In genomic region chr5:172939561-172939960, GRCh38 we compare ENCODE assay signal across 8 cellular contexts.
A peak's percentile ranks its signal among the peaks of the same experiment; 100 is the strongest.
DNase-seq lines count a peak whose midpoint lies in the region; ATAC-seq lines count a peak whose summit lies in the region.

No MANE protein-coding gene starts in this region.

- no peaks in the 10 kb centered on the region for H3K4me1 Mint-ChIP-seq in stimulated activated memory B cell treated with anti-CD40 and anti-IgM and Interleukin-4, amounts not matched to agents 10 μg/mL and 1 μg/mL and 100 μg/mL, for 72 hours

- H3K36me3 Mint-ChIP-seq in stimulated activated memory B cell treated with anti-CD40 and anti-IgM and Interleukin-4, amounts not matched to agents 10 μg/mL and 1 μg/mL and 100 μg/mL, for 72 hours = peaks cover 61% of the 10 kb centered on the region

- DNase-seq in DMS53 treated with DMSO at 0.1 percent for 48 hours (lab: John Stamatoyannopoulos, UW; ENCODE audit: unreplicated experiment) = peak; percentile 99
- DNase-seq in NCI-H2196 treated with DMSO at 0.1 percent for 48 hours (lab: John Stamatoyannopoulos, UW; ENCODE audit: unreplicated experiment) = peak; percentile 71
- DNase-seq in astrocyte of the hippocampus (ENCODE audit: low read depth, low spot score) = peak; percentile 63
- peak; percentile 11 for DNase-seq in middle frontal gyrus (ENCODE audit: extremely low spot score, low spot score)
- DNase-seq in T-helper 9 cell = no peak
- DNase-seq in NCI-H187 treated with DMSO at 0.1 percent for 48 hours (lab: John Stamatoyannopoulos, UW) = no peak
- DNase-seq in stimulated activated CD4-positive, alpha-beta T cell treated with anti-CD3 and anti-CD28 coated beads, Interleukin-1b, Interleukin-23, amount 100 ng/mL, for 48 hours = no peak

- H3K4me3 Mint-ChIP-seq in stimulated activated memory B cell treated with anti-CD40 and anti-IgM and Interleukin-4, amounts not matched to agents 10 μg/mL and 1 μg/mL and 100 μg/mL, for 72 hours = no peak overlapping the region

- no peaks in the 10 kb centered on the region for H3K9me3 Mint-ChIP-seq in stimulated activated memory B cell treated with anti-CD40 and anti-IgM and Interleukin-4, amounts not matched to agents 10 μg/mL and 1 μg/mL and 100 μg/mL, for 72 hours

- no peak for ATAC-seq in stimulated activated memory B cell treated with anti-CD40 and anti-IgM and Interleukin-4, amounts not matched to agents 10 μg/mL and 1 μg/mL and 100 μg/mL, for 72 hours

- H3K27me3 Mint-ChIP-seq in stimulated activated memory B cell treated with anti-CD40 and anti-IgM and Interleukin-4, amounts not matched to agents 10 μg/mL and 1 μg/mL and 100 μg/mL, for 72 hours = no peaks in the 10 kb centered on the region

- H3K27ac Mint-ChIP-seq in stimulated activated memory B cell treated with anti-CD40 and anti-IgM and Interleukin-4, amounts not matched to agents 10 μg/mL and 1 μg/mL and 100 μg/mL, for 72 hours = no peak overlapping the region

Comparison
In these comparisons a context has a peak if more than half of its experiments do, and no peak if none do; other contexts are left out.
1. DNase-seq: peak in DMS53 treated with DMSO at 0.1 percent for 48 hours (single experiment), NCI-H2196 treated with DMSO at 0.1 percent for 48 hours (single experiment), astrocyte of the hippocampus (single experiment) and middle frontal gyrus (single experiment); none in T-helper 9 cell (single experiment), NCI-H187 treated with DMSO at 0.1 percent for 48 hours (single experiment) and stimulated activated CD4-positive, alpha-beta T cell treated with anti-CD3 and anti-CD28 coated beads, Interleukin-1b, Interleukin-23, amount 100 ng/mL, for 48 hours (single experiment).